In genomic region chr10:91424016-91424415, GRCh38 we compare ENCODE assay signal across 1 cellular context.
TF ChIP-seq lines count a peak whose summit lies in the region.

No MANE protein-coding gene starts in this region.

TF ChIP-seq in GM12878, 131 proteins besides CTCF, POLR2A, EP300 and RAD21 (continued from another document):
- TF ChIP-seq ZBTB11 (CRISPR knock-in tag; IDR thresholded peaks at IDR 0.05) (no peak), IRF3 (IDR thresholded peaks at IDR 0.05) (no peak), MYB (IDR thresholded peaks at IDR 0.05; ENCODE audit: borderline replicate concordance, low read depth, low read length) (no peak), MTA2 (IDR thresholded peaks at IDR 0.05; ENCODE audit: low read depth) (no peak)
TF ChIP-seq in GM12878: peak in this region for 0.
